In the genomic region with DNA sequence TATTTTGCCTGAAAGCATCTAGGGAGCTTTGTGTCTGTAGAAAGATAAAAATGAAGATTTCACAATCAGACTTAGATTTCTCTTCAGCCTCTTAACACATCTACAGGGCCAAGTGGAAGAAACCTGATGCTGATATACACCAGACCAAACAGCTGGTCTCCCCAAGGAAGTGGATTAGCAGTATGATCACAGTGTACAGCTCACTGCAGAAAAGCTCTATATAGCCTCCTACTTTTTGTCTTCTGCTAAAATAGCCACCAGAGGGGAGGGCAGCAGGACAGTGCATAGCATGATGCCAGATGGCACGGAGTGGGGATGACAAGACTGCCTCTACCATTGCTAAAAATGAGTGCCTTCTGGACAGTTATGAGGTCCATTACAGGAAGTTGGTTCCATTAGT, we compare ENCODE assay signal across 29 cellular contexts. TPM values are rescaled to one million over a fixed set of nuclear protein-coding genes. Genes with fewer than 3 reads are reported as not detected.
DNase-seq lines count a peak whose midpoint lies in the region; ATAC-seq and TF ChIP-seq lines count a peak whose summit lies in the region.
"Had no signal": no experiment of that assay in that cellular context is flagged by ENCODE, and none has a peak within 500 bp of the region (broad histone marks: within the 10 kb centered on the region; RNA-seq: fewer than 3 reads in every experiment).

No MANE protein-coding gene starts in this region.

- peak; percentile 88 for DNase-seq in LHCN-M2 (ENCODE audit: low read depth)
- peak; percentile 6 to 47 for DNase-seq in SJCRH30
- DNase-seq in fibroblast of pulmonary artery (ENCODE audit: low read depth) = peak; percentile 8
- DNase-seq in sciatic nerve (ENCODE audit: low spot score) = no peak
- no peak for DNase-seq in midbrain (lab: John Stamatoyannopoulos, UW)
- DNase-seq in GM10266 (ENCODE audit: extremely low spot score) = no peak
- DNase-seq: activated CD4-positive, alpha-beta T cell treated with anti-CD3 and anti-CD28 coated beads, Interleukin-2, amount 10 ng/mL, durations not matched to agents 7 days and 5 days; activated naive CD4-positive, alpha-beta T cell treated with anti-CD3 and anti-CD28 coated beads, Interleukin-2, amount 50 U/mL, for 16 hours; activated T-cell treated with anti-CD3 and anti-CD28 coated beads, Interleukin-2, amount 50 U/mL, for 72 hours; aorta; CD4-positive, CD25-positive, alpha-beta regulatory T cell; central memory CD4-positive, alpha-beta T cell; DMS153; foreskin keratinocyte; GF-D8; GOT3; immature natural killer cell; KG1; NCI-H1436; NCI-H2107; sigmoid colon; stimulated activated CD4-positive, alpha-beta T cell treated with anti-CD3 and anti-CD28 coated beads, Interleukin-15, amount 100 ng/mL, for 24 hours; stimulated activated naive CD8-positive, alpha-beta T cell treated with anti-CD3 and anti-CD28 coated beads, Interleukin-15, amount 100 ng/mL, for 72 hours had no signal

- H3K4me1 ChIP-seq in SJCRH30 = no peaks in the 10 kb centered on the region
- H3K4me1 ChIP-seq: foreskin keratinocyte, parathyroid adenoma, sigmoid colon, tibial nerve had no signal

- H3K9me3 ChIP-seq in SJCRH30 (replicated peaks) = no peaks in the 10 kb centered on the region
- H3K9me3 ChIP-seq: sigmoid colon, tibial nerve had no signal

- ATAC-seq in sciatic nerve (peak; percentile 30), GM21447 (IDR thresholded peaks at IDR 0.05; ENCODE audit: unreplicated experiment) (no peak)
- ATAC-seq: activated T-cell treated with anti-CD3 and anti-CD28 coated beads, Interleukin-2, amount 50 U/mL, for 72 hours; foreskin keratinocyte; stimulated activated naive CD8-positive, alpha-beta T cell treated with anti-CD3 and anti-CD28 coated beads, Interleukin-15, amount 100 ng/mL, for 72 hours had no signal

- TF ChIP-seq CTCF in fibroblast of pulmonary artery (IDR thresholded peaks at IDR 0.05; ENCODE audit: low read length, missing control alignments) = no peak
- TF ChIP-seq CTCF in GM10266 (IDR thresholded peaks at IDR 0.05; ENCODE audit: control insufficient read depth, insufficient read depth, low read depth, missing control alignments) = no peak

- intact Hi-C loops in sciatic nerve (cut with DNase I) = no loop called here

- H3K27ac ChIP-seq in SJCRH30 = no peak overlapping the region
- H3K27ac ChIP-seq: foreskin keratinocyte, parathyroid adenoma, sigmoid colon, tibial nerve had no signal

- no peaks in the 10 kb centered on the region for H3K27me3 ChIP-seq in SJCRH30
- H3K27me3 ChIP-seq: foreskin keratinocyte, sigmoid colon, tibial nerve had no signal

- H3K4me3 ChIP-seq in SJCRH30 (no peak overlapping the region), fibroblast of pulmonary artery (replicated peaks; ENCODE audit: low read depth, low read length) (no peak overlapping the region)
- H3K4me3 ChIP-seq: sigmoid colon, tibial nerve had no signal

- H3K36me3 ChIP-seq in SJCRH30 = no peaks in the 10 kb centered on the region
- H3K36me3 ChIP-seq: tibial nerve had no signal

RNA-seq across cellular contexts. Expression of gene FAM13C, which starts 16.0 kb away (rescaled TPM):
- total RNA-seq in LHCN-M2 (2014; rRNA removed) = 19.0 and 20.4 TPM in 2 replicates
- 2.5 TPM for polyA plus RNA-seq in LHCN-M2 (2012)
- 0.91 and 1.1 TPM in 2 replicates for total RNA-seq in SJCRH30 (2014; rRNA removed; shearing (Covaris generic))
- 25.0 TPM for total RNA-seq in sciatic nerve
- total RNA-seq: activated CD4-positive, alpha-beta T cell treated with anti-CD3 and anti-CD28 coated beads, Interleukin-2, amount 10 ng/mL, durations not matched to agents 7 days and 5 days; activated T-cell treated with anti-CD3 and anti-CD28 coated beads, Interleukin-2, amount 50 U/mL, for 72 hours; CD4-positive, CD25-positive, alpha-beta regulatory T cell; endothelial cell of umbilical vein; mononuclear cell; T-helper 2 cell treated with Interferon-gamma antibody and Interleukin-4, amounts not matched to agents 100 ng/mL and 5 ng/mL, for 36 hours had no signal
- polyA plus RNA-seq: CD4-positive, CD25-positive, alpha-beta regulatory T cell; immature natural killer cell had no signal

Comparison
In these comparisons a context has a peak if more than half of its experiments do, and no peak if none do; other contexts are left out.
1. DNase-seq: peak in LHCN-M2 (single experiment), SJCRH30 (2 of 2) and fibroblast of pulmonary artery (single experiment); none in sciatic nerve (single experiment), midbrain (single experiment) and GM10266 (single experiment).